In genomic region chr22:43150731-43151206, GRCh38 we compare ENCODE assay signal across 8 cellular contexts. TPM values are rescaled to one million over a fixed set of nuclear protein-coding genes. Genes with fewer than 3 reads are reported as not detected.
DNase-seq lines count a peak whose midpoint lies in the region; ATAC-seq and TF ChIP-seq lines count a peak whose summit lies in the region.

No MANE protein-coding gene starts in this region.

- DNase-seq in CD8-positive, alpha-beta T cell: no peak
- no peak for DNase-seq in Peyer's patch
- no peak for DNase-seq in epithelial cell of proximal tubule (ENCODE audit: low read depth)
- no peak for DNase-seq in ovary
- DNase-seq in KBM-7: no peak
- DNase-seq in Karpas-422: no peak
- DNase-seq in A172 (ENCODE audit: low spot score): no peak
- DNase-seq in activated CD8-positive, alpha-beta memory T cell treated with anti-CD3 and anti-CD28 coated beads, Interleukin-2, amount 50 U/mL, for 48 hours: no peak

- H4K20me1 ChIP-seq in Karpas-422 (ENCODE audit: insufficient read depth, low read depth, low read length): no peaks in the 10 kb centered on the region

- peak overlapping the region; percentile 91 for H3K4me3 Mint-ChIP-seq in CD8-positive, alpha-beta T cell

- intact Hi-C loops in CD8-positive, alpha-beta T cell (cut with DNase I, micrococcal nuclease): loop anchor here (1.0 to 2.0 kb wide), 3 partner anchors 7 to 39 kb away; partner anchors contain the start of genes MCAT (in 1 of the 2) and TTLL12 (in 1 of the 2)
- intact Hi-C loops in ovary (cut with DNase I): no loop called here

- no peak for TF ChIP-seq EP300 in ovary (IDR thresholded peaks at IDR 0.05)

- H3K27me3 Mint-ChIP-seq in CD8-positive, alpha-beta T cell (ENCODE audit: low read depth): no peaks in the 10 kb centered on the region

- no peak overlapping the region for H3K9ac ChIP-seq in Karpas-422 (ENCODE audit: low read length)

- H3K36me3 ChIP-seq in CD8-positive, alpha-beta T cell (ENCODE audit: insufficient read depth, low read length): no peaks in the 10 kb centered on the region
- H3K36me3 ChIP-seq in Peyer's patch (no peaks in the 10 kb centered on the region), ovary (no peaks in the 10 kb centered on the region), Karpas-422 (ENCODE audit: insufficient read depth, low read length) (no peaks in the 10 kb centered on the region)

- no peaks in the 10 kb centered on the region for H3K9me3 Mint-ChIP-seq in CD8-positive, alpha-beta T cell

- POLR2A ChIA-PET in CD8-positive, alpha-beta T cell (lab: Charles Lee): interaction anchor here (1.5 kb wide), 1 partner anchor 37 kb away, joined by 6 read pairs; no protein-coding TSS in a partner anchor

- in situ Hi-C loops in KBM-7 (cut with MboI; ENCODE audit: low pct_unique_long_range_greater_than_20kb, low sequenced_read_pairs): no loop called here

- peak overlapping the region; percentile 73 for H3K4me3 ChIP-seq in CD8-positive, alpha-beta T cell (ENCODE audit: low read depth, low read length)
- peak overlapping the region; percentile 53 to 97 (median 92) for H3K4me3 ChIP-seq in Peyer's patch
- peak overlapping the region; percentile 65 for H3K4me3 ChIP-seq in epithelial cell of proximal tubule (ENCODE audit: low read depth, low read length)
- peak overlapping the region; percentile 69 for H3K4me3 ChIP-seq in ovary
- no peak overlapping the region for H3K4me3 ChIP-seq in Karpas-422 (ENCODE audit: low read length)

- no peaks in the 10 kb centered on the region for H3K9me2 ChIP-seq in Karpas-422 (replicated peaks; ENCODE audit: insufficient read depth, low read length)

- H3K4me1 ChIP-seq in CD8-positive, alpha-beta T cell (ENCODE audit: insufficient read depth, low read length): peaks cover 12% of the 10 kb centered on the region
- H3K4me1 ChIP-seq in Peyer's patch (peaks cover 0 to 21% (median 8%) of the 10 kb centered on the region in 4 donors), ovary (ENCODE audit: insufficient read depth) (peaks cover 7% of the 10 kb centered on the region), Karpas-422 (ENCODE audit: low read length) (peaks cover 3% of the 10 kb centered on the region)

- H2AFZ ChIP-seq in Karpas-422 (ENCODE audit: low read length): no peak overlapping the region

- 56 to 66% (median 62%) methylated on average over 15 of the region's 15 CpGs for whole genome bisulfite sequencing in ovary, 3 donors

- H3K36me3 Mint-ChIP-seq in CD8-positive, alpha-beta T cell: peaks cover 5% of the 10 kb centered on the region

- no peak for ATAC-seq in CD8-positive, alpha-beta T cell

- TF ChIP-seq CTCF in CD8-positive, alpha-beta T cell (IDR thresholded peaks at IDR 0.05): no peak
- TF ChIP-seq CTCF in Peyer's patch (IDR thresholded peaks at IDR 0.05) (no peak), epithelial cell of proximal tubule (conservative IDR thresholded peaks at IDR 0.05; ENCODE audit: low read depth, low read length) (no peak), ovary (IDR thresholded peaks at IDR 0.05) (no peak)

- H3K4me1 Mint-ChIP-seq in CD8-positive, alpha-beta T cell (ENCODE audit: low read depth): peaks cover 23% of the 10 kb centered on the region

- H3K79me2 ChIP-seq in Karpas-422 (ENCODE audit: low read length): no peaks in the 10 kb centered on the region

- H3K27ac Mint-ChIP-seq in CD8-positive, alpha-beta T cell: peak overlapping the region; percentile 90

- H3K27me3 ChIP-seq in CD8-positive, alpha-beta T cell (ENCODE audit: insufficient read depth, low read length): no peaks in the 10 kb centered on the region
- H3K27me3 ChIP-seq in Peyer's patch (no peaks in the 10 kb centered on the region), ovary (no peaks in the 10 kb centered on the region), Karpas-422 (ENCODE audit: low read length) (no peaks in the 10 kb centered on the region)

- H3K27ac ChIP-seq in CD8-positive, alpha-beta T cell (ENCODE audit: low read depth, low read length): peak overlapping the region; percentile 23
- H3K27ac ChIP-seq in Peyer's patch (peak overlapping the region; percentile 77 to 92 (median 84)), ovary (no peak overlapping the region), Karpas-422 (ENCODE audit: low read length) (no peak overlapping the region)

- no peak overlapping the region for H3K4me2 ChIP-seq in Karpas-422 (ENCODE audit: low read depth, low read length, poor library complexity, severe bottlenecking)

- no peaks in the 10 kb centered on the region for H3K9me3 ChIP-seq in CD8-positive, alpha-beta T cell (ENCODE audit: low read length)
- no peaks in the 10 kb centered on the region for H3K9me3 ChIP-seq in Peyer's patch
- H3K9me3 ChIP-seq in ovary: no peaks in the 10 kb centered on the region
- H3K9me3 ChIP-seq in Karpas-422 (ENCODE audit: low read length): no peaks in the 10 kb centered on the region

- TF ChIP-seq POLR2A in Peyer's patch (IDR thresholded peaks at IDR 0.05) (no peak), ovary (IDR thresholded peaks at IDR 0.05) (no peak)

- CTCF ChIA-PET in CD8-positive, alpha-beta T cell (lab: Charles Lee): no interaction called here

RNA-seq across cellular contexts. Expression of gene TSPO, which starts 0.6 kb away (rescaled TPM):
- total RNA-seq in CD8-positive, alpha-beta T cell: 10 to 100 TPM; 22.5 to 24.7 TPM
- total RNA-seq in Peyer's patch (100 to 1,000 TPM; 220 to 304 (median 270) TPM), epithelial cell of proximal tubule (524 and 536 TPM in 2 replicates), ovary (100 to 1,000 TPM in 3 of 7 donors, 10 to 100 TPM in 4; 48.1 to 263 (median 79.1) TPM)
- 100 to 1,000 TPM in 1 of 2 donors, 1 to 10 TPM in 1; 1.3 to 115 TPM for polyA plus RNA-seq in ovary
- total RNA-seq in Karpas-422 (2014; rRNA removed; shearing (Covaris generic); ENCODE audit: low replicate concordance): 0.54 and 3.8 TPM in 2 replicates
- total RNA-seq in A172 (2014; rRNA removed; shearing (Covaris generic)): 258 and 263 TPM in 2 replicates

RNA-seq across cellular contexts. Expression of gene MCAT, which starts 7.6 kb away (rescaled TPM):
- total RNA-seq in CD8-positive, alpha-beta T cell: 1 to 10 TPM; 5.9 to 7.8 TPM
- total RNA-seq in Peyer's patch: 10 to 100 TPM in 3 of 4 donors, 1 to 10 TPM in 1; 9.1 to 28.5 (median 15.1) TPM
- total RNA-seq in epithelial cell of proximal tubule: 31.9 and 45.4 TPM in 2 replicates
- total RNA-seq in ovary: 10 to 100 TPM; 14.6 to 34.0 (median 18.0) TPM
- 10 to 100 TPM in 1 of 2 donors, 1 to 10 TPM in 1; 7.5 to 13.6 TPM for polyA plus RNA-seq in ovary
- 15.0 and 29.5 TPM in 2 replicates for total RNA-seq in Karpas-422 (2014; rRNA removed; shearing (Covaris generic); ENCODE audit: low replicate concordance)
- 18.0 and 18.8 TPM in 2 replicates for total RNA-seq in A172 (2014; rRNA removed; shearing (Covaris generic))

RNA-seq across cellular contexts. Expression of gene TTLL12, which starts 36.2 kb away (rescaled TPM):
- total RNA-seq in CD8-positive, alpha-beta T cell: 1 to 10 TPM; 5.4 to 6.0 TPM
- total RNA-seq in Peyer's patch: 10 to 100 TPM; 34.7 to 77.8 (median 58.2) TPM
- total RNA-seq in epithelial cell of proximal tubule: 91.8 and 104 TPM in 2 replicates
- total RNA-seq in ovary: 10 to 100 TPM; 17.0 to 68.4 (median 43.6) TPM
- 10 to 100 TPM in 1 of 2 donors, 1 to 10 TPM in 1; 5.8 to 27.9 TPM for polyA plus RNA-seq in ovary
- total RNA-seq in Karpas-422 (2014; rRNA removed; shearing (Covaris generic); ENCODE audit: low replicate concordance): 31.2 and 53.0 TPM in 2 replicates
- 35.3 and 37.1 TPM in 2 replicates for total RNA-seq in A172 (2014; rRNA removed; shearing (Covaris generic))

RNA-seq across cellular contexts. Expression of gene BIK, which starts 40.2 kb away (rescaled TPM):
- 1 to 10 TPM; 5.3 to 6.1 TPM for total RNA-seq in CD8-positive, alpha-beta T cell
- total RNA-seq in Peyer's patch: 10 to 100 TPM in 2 of 4 donors, 1 to 10 TPM in 1, not detected in 1; 7.4 to 16.5 (median 15.6) TPM
- 12.4 and 18.3 TPM in 2 replicates for total RNA-seq in epithelial cell of proximal tubule
- 10 to 100 TPM in 1 of 7 donors, 1 to 10 TPM in 1, under 1 TPM in 2, not detected in 3; 0.31 to 15.2 (median 1.00) TPM for total RNA-seq in ovary
- under 1 TPM in 1 of 2 donors, not detected in 1; 0.34 TPM for polyA plus RNA-seq in ovary
- total RNA-seq in Karpas-422 (2014; rRNA removed; shearing (Covaris generic); ENCODE audit: low replicate concordance): 0.71 TPM in 1 of 2 replicates, not detected in the other
- 6.3 and 8.6 TPM in 2 replicates for total RNA-seq in A172 (2014; rRNA removed; shearing (Covaris generic))

Comparison
In these comparisons a context has a peak if more than half of its experiments do, and no peak if none do; other contexts are left out.
1. H3K27ac ChIP-seq: peak in CD8-positive, alpha-beta T cell (single experiment) and Peyer's patch (4 of 4); none in ovary (0 of 2) and Karpas-422 (single experiment).
2. intact Hi-C loops: an anchor here in CD8-positive, alpha-beta T cell (1.0 to 2.0 kb wide); none called in ovary.